20 cellular contexts compared by ENCODE assay signal in the genomic region with DNA sequence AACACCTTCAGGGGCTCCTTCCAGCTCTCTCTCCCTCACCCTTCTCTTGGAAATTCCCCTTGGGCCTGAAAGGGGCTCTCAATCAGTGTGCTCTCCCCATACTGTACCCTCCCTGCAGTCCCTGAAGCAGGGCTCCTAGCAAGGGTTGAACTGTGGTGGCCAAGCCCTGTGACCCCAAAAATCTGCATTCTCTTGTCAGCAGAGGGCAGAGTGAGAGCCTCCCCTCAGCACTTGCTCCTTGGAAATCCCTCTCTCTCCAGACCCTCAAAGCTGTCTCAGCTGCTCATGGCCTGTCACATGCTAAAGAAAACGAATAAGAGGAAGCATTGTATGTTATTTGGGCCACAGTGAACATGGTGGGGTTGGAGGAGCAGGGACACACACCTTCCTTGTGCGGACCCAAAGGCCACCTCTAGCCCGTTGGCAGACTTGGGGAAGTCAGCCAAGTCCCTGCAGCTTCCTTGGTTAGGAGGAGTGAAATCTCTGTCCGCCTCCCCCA. TPM values are rescaled to one million over a fixed set of nuclear protein-coding genes. Genes with fewer than 3 reads are reported as not detected.
"Had no signal": no experiment of that assay in that cellular context is flagged by ENCODE, and none has a peak within 500 bp of the region (broad histone marks: within the 10 kb centered on the region; RNA-seq: fewer than 3 reads in every experiment).

No MANE protein-coding gene starts in this region.

- H3K9me3 ChIP-seq: gastrocnemius medialis, heart left ventricle, psoas muscle, sigmoid colon, spleen, testis had no signal

- H3K4me3 Mint-ChIP-seq: activated naive CD8-positive, alpha-beta T cell treated with anti-CD3 and anti-CD28 coated beads, Interleukin-2, amount 50 U/mL, for 24 hours; activated T-helper 17 cell treated with anti-CD3 and anti-CD28 coated beads, Interleukin-2, amount 50 U/mL, for 72 hours; immature natural killer cell; stimulated activated naive CD8-positive, alpha-beta T cell treated with anti-CD3 and anti-CD28 coated beads, Interleukin-15, amount 100 ng/mL, for 72 hours; T-helper 2 cell treated with Interferon-gamma antibody and Interleukin-4, amounts not matched to agents 5 μg/mL and 100 μg/mL, for 36 hours had no signal

- ATAC-seq: activated CD4-positive, CD25-positive, alpha-beta regulatory T cell treated with anti-CD3 and anti-CD28 coated beads, Interleukin-2, amount 50 U/mL, for 24 hours; activated naive CD8-positive, alpha-beta T cell treated with anti-CD3 and anti-CD28 coated beads, Interleukin-2, amount 50 U/mL, for 24 hours; activated T-helper 17 cell treated with anti-CD3 and anti-CD28 coated beads, Interleukin-2, amount 50 U/mL, for 72 hours; gastrocnemius medialis; heart left ventricle; psoas muscle; stimulated activated naive CD8-positive, alpha-beta T cell treated with anti-CD3 and anti-CD28 coated beads, Interleukin-15, amount 100 ng/mL, for 72 hours had no signal

- H3K36me3 Mint-ChIP-seq: immature natural killer cell had no signal

- H3K9me3 Mint-ChIP-seq: activated naive CD8-positive, alpha-beta T cell treated with anti-CD3 and anti-CD28 coated beads, Interleukin-2, amount 50 U/mL, for 24 hours; activated T-helper 17 cell treated with anti-CD3 and anti-CD28 coated beads, Interleukin-2, amount 50 U/mL, for 72 hours; immature natural killer cell; nephron; stimulated activated naive CD8-positive, alpha-beta T cell treated with anti-CD3 and anti-CD28 coated beads, Interleukin-15, amount 100 ng/mL, for 72 hours; T-helper 2 cell treated with Interferon-gamma antibody and Interleukin-4, amounts not matched to agents 5 μg/mL and 100 μg/mL, for 36 hours had no signal

- H3K4me3 ChIP-seq: gastrocnemius medialis, heart left ventricle, psoas muscle, sigmoid colon, spleen, testis had no signal

- H3K27ac Mint-ChIP-seq: activated naive CD8-positive, alpha-beta T cell treated with anti-CD3 and anti-CD28 coated beads, Interleukin-2, amount 50 U/mL, for 24 hours; activated T-helper 17 cell treated with anti-CD3 and anti-CD28 coated beads, Interleukin-2, amount 50 U/mL, for 72 hours; immature natural killer cell; nephron; stimulated activated naive CD8-positive, alpha-beta T cell treated with anti-CD3 and anti-CD28 coated beads, Interleukin-15, amount 100 ng/mL, for 72 hours; T-helper 2 cell treated with Interferon-gamma antibody and Interleukin-4, amounts not matched to agents 5 μg/mL and 100 μg/mL, for 36 hours had no signal

- H3K27ac ChIP-seq: epithelial cell of prostate, gastrocnemius medialis, heart left ventricle, psoas muscle, sigmoid colon, spleen, testis had no signal

- H3K36me3 ChIP-seq: gastrocnemius medialis, heart left ventricle, sigmoid colon, spleen had no signal

- DNase-seq: activated CD4-positive, alpha-beta T cell treated with anti-CD3 and anti-CD28 coated beads, Interleukin-2, amount 50 U/mL, for 1 hour; activated naive CD4-positive, alpha-beta T cell treated with Interleukin-2 at 50 U/mL for 16 hours; activated naive CD8-positive, alpha-beta T cell treated with anti-CD3 and anti-CD28 coated beads, Interleukin-2, amount 50 U/mL, for 24 hours; activated T-cell treated with anti-CD3 and anti-CD28 coated beads for 4 hours; aorta; gastrocnemius medialis; heart left ventricle; immature natural killer cell; occipital lobe; psoas muscle; sigmoid colon; spleen; stimulated activated naive CD8-positive, alpha-beta T cell treated with anti-CD3 and anti-CD28 coated beads, Interleukin-15, amount 100 ng/mL, for 72 hours; testis had no signal

- H3K27me3 ChIP-seq: gastrocnemius medialis, sigmoid colon, testis had no signal

RNA-seq across cellular contexts. Expression of a gene that starts 47.2 kb away (rescaled TPM):
- total RNA-seq: activated CD8-positive, alpha-beta memory T cell treated with anti-CD3 and anti-CD28 coated beads for 36 hours; activated T-helper 17 cell treated with anti-CD3 and anti-CD28 coated beads, Interleukin-2, amount 50 U/mL, for 72 hours had no signal
- polyA plus RNA-seq: immature natural killer cell had no signal
